ENCODE assay signal across 21 cellular contexts in the genomic region with DNA sequence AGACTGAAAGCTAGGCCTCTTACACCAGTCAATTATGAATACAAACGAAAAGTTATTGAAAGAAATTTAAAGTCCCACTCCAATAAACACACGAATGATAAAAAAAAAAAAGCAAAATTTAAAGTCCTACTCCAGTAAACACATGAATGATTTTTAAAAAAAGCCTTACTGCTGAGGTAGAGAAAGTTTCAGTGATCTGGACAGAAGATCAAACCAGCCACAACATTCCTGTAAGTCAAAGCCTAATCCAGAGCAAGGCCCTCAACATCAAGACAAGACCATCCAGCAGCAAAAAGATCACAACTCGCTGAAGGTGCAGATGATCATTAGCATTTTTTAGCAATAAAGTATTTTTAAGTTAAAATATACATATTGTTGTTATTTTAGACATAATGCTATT.
"Had no signal": no experiment of that assay in that cellular context is flagged by ENCODE, and none has a peak within 500 bp of the region (broad histone marks: within the 10 kb centered on the region; RNA-seq: fewer than 3 reads in every experiment).

No MANE protein-coding gene starts in this region.

- H3K9me3 Mint-ChIP-seq: activated naive CD4-positive, alpha-beta T cell treated with anti-CD3 and anti-CD28 coated beads, Interleukin-2, amount 10 ng/mL, durations not matched to agents 7 days and 5 days had no signal

- H3K9me3 ChIP-seq: gastroesophageal sphincter, neutrophil, tibial artery had no signal

- H3K36me3 ChIP-seq: brain microvascular endothelial cell, gastroesophageal sphincter, neutrophil, tibial artery had no signal

- H2AFZ ChIP-seq: parathyroid adenoma had no signal

- FAIRE-seq: colon, TTC549 had no signal

- DNase-seq: activated CD4-positive, alpha-beta T cell treated with anti-CD3 and anti-CD28 coated beads for 36 hours; activated CD4-positive, alpha-beta T cell treated with anti-CD3 and anti-CD28 coated beads, Interleukin-2, amount 50 U/mL, for 48 hours; activated effector memory CD4-positive, alpha-beta T cell treated with Interleukin-2 at 50 U/mL for 16 hours; activated naive CD4-positive, alpha-beta T cell treated with anti-CD3 and anti-CD28 coated beads, Interleukin-2, amount 10 ng/mL, durations not matched to agents 7 days and 5 days; activated naive CD8-positive, alpha-beta T cell treated with anti-CD3 and anti-CD28 coated beads, Interleukin-2, amount 50 U/mL, for 24 hours; activated T-cell treated with anti-CD3 and anti-CD28 coated beads, Interleukin-2, amount 50 U/mL, for 24 hours; anterior cingulate cortex; brain microvascular endothelial cell; central memory CD4-positive, alpha-beta T cell; immature natural killer cell; left cardiac atrium; mesenchymal stem cell; naive thymus-derived CD4-positive, alpha-beta T cell; stimulated activated naive CD4-positive, alpha-beta T cell; tibial artery had no signal

- ATAC-seq: activated CD4-positive, alpha-beta T cell treated with anti-CD3 and anti-CD28 coated beads for 36 hours; activated naive CD8-positive, alpha-beta T cell treated with anti-CD3 and anti-CD28 coated beads, Interleukin-2, amount 50 U/mL, for 24 hours; gastroesophageal sphincter; left cardiac atrium; naive thymus-derived CD4-positive, alpha-beta T cell; WTC11 had no signal

- H3K36me3 Mint-ChIP-seq: activated naive CD4-positive, alpha-beta T cell treated with anti-CD3 and anti-CD28 coated beads, Interleukin-2, amount 10 ng/mL, durations not matched to agents 7 days and 5 days had no signal

- H3K4me3 ChIP-seq: gastroesophageal sphincter, tibial artery had no signal

- H3K27ac Mint-ChIP-seq: activated CD4-positive, alpha-beta T cell treated with anti-CD3 and anti-CD28 coated beads for 36 hours; activated naive CD4-positive, alpha-beta T cell treated with anti-CD3 and anti-CD28 coated beads, Interleukin-2, amount 10 ng/mL, durations not matched to agents 7 days and 5 days; activated naive CD8-positive, alpha-beta T cell treated with anti-CD3 and anti-CD28 coated beads, Interleukin-2, amount 50 U/mL, for 24 hours; activated T-cell treated with anti-CD3 and anti-CD28 coated beads, Interleukin-2, amount 50 U/mL, for 24 hours; immature natural killer cell; WTC11 had no signal

- H3K27ac ChIP-seq: brain microvascular endothelial cell, gastroesophageal sphincter, neutrophil, parathyroid adenoma, tibial artery had no signal

- H3K27me3 Mint-ChIP-seq: activated CD4-positive, alpha-beta T cell treated with anti-CD3 and anti-CD28 coated beads for 36 hours; activated T-cell treated with anti-CD3 and anti-CD28 coated beads, Interleukin-2, amount 50 U/mL, for 24 hours; naive thymus-derived CD4-positive, alpha-beta T cell had no signal

- H3K27me3 ChIP-seq: brain microvascular endothelial cell, gastroesophageal sphincter, neutrophil, tibial artery had no signal

- H3K4me3 Mint-ChIP-seq: activated CD4-positive, alpha-beta T cell treated with anti-CD3 and anti-CD28 coated beads for 36 hours; activated naive CD4-positive, alpha-beta T cell treated with anti-CD3 and anti-CD28 coated beads, Interleukin-2, amount 10 ng/mL, durations not matched to agents 7 days and 5 days; activated naive CD8-positive, alpha-beta T cell treated with anti-CD3 and anti-CD28 coated beads, Interleukin-2, amount 50 U/mL, for 24 hours; activated T-cell treated with anti-CD3 and anti-CD28 coated beads, Interleukin-2, amount 50 U/mL, for 24 hours; immature natural killer cell; naive thymus-derived CD4-positive, alpha-beta T cell; WTC11 had no signal

- H3K79me2 ChIP-seq: parathyroid adenoma had no signal

- H3K9ac ChIP-seq: parathyroid adenoma had no signal
